1 cellular context compared by ENCODE assay signal in the genomic region with DNA sequence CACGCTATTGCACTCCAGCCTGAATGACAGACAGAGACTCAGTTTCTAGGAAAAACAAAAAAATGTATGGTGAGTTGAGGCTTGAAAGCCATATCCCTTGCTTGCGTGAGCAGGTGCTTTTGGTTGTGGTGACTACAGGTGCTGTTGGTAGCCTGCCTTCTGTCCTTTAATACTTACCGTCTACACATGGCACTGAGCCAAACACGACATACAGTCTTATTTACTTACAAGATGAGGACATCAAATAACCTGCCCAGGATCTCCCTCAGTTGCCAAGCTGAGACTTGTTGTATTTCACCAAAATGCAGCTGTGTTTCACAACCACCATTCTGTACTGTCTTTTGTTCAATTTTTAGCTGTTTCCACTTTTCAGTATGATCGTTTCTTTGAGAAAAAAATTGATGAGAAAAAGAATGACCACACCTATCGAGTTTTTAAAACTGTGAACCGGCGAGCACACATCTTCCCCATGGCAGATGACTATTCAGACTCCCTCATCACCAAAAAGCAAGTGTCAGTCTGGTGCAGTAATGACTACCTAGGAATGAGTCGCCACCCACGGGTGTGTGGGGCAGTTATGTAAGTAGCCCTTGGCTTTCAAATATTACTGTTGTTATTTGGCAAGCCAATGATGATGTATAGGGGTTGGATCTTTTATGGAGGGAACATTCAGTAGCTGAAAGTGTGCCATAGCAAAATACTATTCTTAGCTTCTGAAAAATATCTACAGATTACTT.
TF ChIP-seq lines count a peak whose summit lies in the region.

No MANE protein-coding gene starts in this region.

TF ChIP-seq in GM23338, 12 proteins besides CTCF, POLR2A, EP300 and RAD21 (continued from another document):
- TF ChIP-seq, protein P1, sequence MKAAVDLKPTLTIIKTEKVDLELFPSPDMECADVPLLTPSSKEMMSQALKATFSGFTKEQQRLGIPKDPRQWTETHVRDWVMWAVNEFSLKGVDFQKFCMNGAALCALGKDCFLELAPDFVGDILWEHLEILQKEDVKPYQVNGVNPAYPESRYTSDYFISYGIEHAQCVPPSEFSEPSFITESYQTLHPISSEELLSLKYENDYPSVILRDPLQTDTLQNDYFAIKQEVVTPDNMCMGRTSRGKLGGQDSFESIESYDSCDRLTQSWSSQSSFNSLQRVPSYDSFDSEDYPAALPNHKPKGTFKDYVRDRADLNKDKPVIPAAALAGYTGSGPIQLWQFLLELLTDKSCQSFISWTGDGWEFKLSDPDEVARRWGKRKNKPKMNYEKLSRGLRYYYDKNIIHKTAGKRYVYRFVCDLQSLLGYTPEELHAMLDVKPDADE (IDR thresholded peaks at IDR 0.05), result no peak
- no peak for TF ChIP-seq EZH2 (IDR thresholded peaks at IDR 0.05; ENCODE audit: low read depth, unreplicated experiment)
- TF ChIP-seq, protein P2, sequence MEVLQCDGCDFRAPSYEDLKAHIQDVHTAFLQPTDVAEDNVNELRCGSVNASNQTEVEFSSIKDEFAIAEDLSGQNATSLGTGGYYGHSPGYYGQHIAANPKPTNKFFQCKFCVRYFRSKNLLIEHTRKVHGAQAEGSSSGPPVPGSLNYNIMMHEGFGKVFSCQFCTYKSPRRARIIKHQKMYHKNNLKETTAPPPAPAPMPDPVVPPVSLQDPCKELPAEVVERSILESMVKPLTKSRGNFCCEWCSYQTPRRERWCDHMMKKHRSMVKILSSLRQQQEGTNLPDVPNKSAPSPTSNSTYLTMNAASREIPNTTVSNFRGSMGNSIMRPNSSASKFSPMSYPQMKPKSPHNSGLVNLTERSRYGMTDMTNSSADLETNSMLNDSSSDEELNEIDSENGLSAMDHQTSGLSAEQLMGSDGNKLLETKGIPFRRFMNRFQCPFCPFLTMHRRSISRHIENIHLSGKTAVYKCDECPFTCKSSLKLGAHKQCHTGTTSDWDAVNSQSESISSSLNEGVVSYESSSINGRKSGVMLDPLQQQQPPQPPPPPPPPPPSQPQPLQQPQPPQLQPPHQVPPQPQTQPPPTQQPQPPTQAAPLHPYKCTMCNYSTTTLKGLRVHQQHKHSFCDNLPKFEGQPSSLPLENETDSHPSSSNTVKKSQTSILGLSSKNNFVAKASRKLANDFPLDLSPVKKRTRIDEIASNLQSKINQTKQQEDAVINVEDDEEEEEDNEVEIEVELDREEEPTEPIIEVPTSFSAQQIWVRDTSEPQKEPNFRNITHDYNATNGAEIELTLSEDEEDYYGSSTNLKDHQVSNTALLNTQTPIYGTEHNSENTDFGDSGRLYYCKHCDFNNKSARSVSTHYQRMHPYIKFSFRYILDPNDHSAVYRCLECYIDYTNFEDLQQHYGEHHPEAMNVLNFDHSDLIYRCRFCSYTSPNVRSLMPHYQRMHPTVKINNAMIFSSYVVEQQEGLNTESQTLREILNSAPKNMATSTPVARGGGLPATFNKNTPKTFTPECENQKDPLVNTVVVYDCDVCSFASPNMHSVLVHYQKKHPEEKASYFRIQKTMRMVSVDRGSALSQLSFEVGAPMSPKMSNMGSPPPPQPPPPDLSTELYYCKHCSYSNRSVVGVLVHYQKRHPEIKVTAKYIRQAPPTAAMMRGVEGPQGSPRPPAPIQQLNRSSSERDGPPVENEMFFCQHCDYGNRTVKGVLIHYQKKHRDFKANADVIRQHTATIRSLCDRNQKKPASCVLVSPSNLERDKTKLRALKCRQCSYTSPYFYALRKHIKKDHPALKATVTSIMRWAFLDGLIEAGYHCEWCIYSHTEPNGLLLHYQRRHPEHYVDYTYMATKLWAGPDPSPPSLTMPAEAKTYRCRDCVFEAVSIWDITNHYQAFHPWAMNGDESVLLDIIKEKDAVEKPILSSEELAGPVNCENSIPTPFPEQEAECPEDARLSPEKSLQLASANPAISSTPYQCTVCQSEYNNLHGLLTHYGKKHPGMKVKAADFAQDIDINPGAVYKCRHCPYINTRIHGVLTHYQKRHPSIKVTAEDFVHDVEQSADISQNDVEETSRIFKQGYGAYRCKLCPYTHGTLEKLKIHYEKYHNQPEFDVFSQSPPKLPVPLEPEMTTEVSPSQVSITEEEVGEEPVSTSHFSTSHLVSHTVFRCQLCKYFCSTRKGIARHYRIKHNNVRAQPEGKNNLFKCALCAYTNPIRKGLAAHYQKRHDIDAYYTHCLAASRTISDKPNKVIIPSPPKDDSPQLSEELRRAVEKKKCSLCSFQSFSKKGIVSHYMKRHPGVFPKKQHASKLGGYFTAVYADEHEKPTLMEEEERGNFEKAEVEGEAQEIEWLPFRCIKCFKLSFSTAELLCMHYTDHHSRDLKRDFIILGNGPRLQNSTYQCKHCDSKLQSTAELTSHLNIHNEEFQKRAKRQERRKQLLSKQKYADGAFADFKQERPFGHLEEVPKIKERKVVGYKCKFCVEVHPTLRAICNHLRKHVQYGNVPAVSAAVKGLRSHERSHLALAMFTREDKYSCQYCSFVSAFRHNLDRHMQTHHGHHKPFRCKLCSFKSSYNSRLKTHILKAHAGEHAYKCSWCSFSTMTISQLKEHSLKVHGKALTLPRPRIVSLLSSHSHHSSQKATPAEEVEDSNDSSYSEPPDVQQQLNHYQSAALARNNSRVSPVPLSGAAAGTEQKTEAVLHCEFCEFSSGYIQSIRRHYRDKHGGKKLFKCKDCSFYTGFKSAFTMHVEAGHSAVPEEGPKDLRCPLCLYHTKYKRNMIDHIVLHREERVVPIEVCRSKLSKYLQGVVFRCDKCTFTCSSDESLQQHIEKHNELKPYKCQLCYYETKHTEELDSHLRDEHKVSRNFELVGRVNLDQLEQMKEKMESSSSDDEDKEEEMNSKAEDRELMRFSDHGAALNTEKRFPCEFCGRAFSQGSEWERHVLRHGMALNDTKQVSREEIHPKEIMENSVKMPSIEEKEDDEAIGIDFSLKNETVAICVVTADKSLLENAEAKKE (CRISPR knock-in tag; IDR thresholded peaks at IDR 0.05), result no peak
- no peak for TF ChIP-seq STAT1 (IDR thresholded peaks at IDR 0.05; ENCODE audit: unreplicated experiment)
- no peak for TF ChIP-seq ZNF114 (CRISPR knock-in tag; IDR thresholded peaks at IDR 0.05)
- TF ChIP-seq CREB1 (CRISPR knock-in tag; IDR thresholded peaks at IDR 0.05; ENCODE audit: low read depth), result no peak
- TF ChIP-seq POLR2AphosphoS5 (IDR thresholded peaks at IDR 0.05; ENCODE audit: low read depth), result no peak
